ENCODE assay signal across 2 cellular contexts in the genomic region with DNA sequence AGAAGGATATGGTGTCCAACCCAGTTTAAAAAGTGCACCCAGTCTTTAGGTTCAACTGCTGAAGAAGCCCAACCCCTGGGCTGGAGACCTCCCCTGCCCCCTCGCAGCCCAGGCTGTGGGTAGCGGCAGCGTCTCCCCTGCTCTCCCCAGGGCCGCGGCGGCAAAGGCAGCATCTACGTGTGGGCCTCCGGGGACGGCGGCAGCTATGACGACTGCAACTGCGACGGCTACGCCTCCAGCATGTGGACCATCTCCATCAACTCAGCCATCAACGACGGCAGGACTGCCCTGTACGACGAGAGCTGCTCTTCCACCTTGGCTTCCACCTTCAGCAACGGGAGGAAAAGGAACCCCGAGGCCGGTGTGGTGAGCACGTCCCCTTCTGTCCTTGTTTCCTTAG.
TF ChIP-seq lines count a peak whose summit lies in the region.

No MANE protein-coding gene starts in this region.

TF ChIP-seq in HepG2, 621 proteins besides CTCF, POLR2A, EP300 and RAD21:
- TF ChIP-seq AGO1 (IDR thresholded peaks at IDR 0.05; ENCODE audit: low read depth, low read length, poor library complexity, severe bottlenecking) (peak; percentile 45), PRPF4 (IDR thresholded peaks at IDR 0.05; ENCODE audit: low read depth, low read length, poor library complexity, severe bottlenecking) (no peak), NR2F2 (IDR thresholded peaks at IDR 0.05; ENCODE audit: borderline replicate concordance, low read depth) (no peak), SNAPC5 (CRISPR knock-in tag; IDR thresholded peaks at IDR 0.05; ENCODE audit: borderline replicate concordance) (no peak), ZNF768 (CRISPR knock-in tag; IDR thresholded peaks at IDR 0.05) (peak; percentile 29; the same call in 1 of the 2 replicates), ZFX (CRISPR knock-in tag; IDR thresholded peaks at IDR 0.05; ENCODE audit: low read depth) (no peak), ZNF225 (CRISPR knock-in tag; IDR thresholded peaks at IDR 0.05) (peak; percentile 41; the same call in 1 of the 2 replicates), ZNF24 (IDR thresholded peaks at IDR 0.05) (no peak), SMAD1 (CRISPR knock-in tag; IDR thresholded peaks at IDR 0.05; ENCODE audit: borderline replicate concordance, low read depth) (no peak)
- TF ChIP-seq, protein P1, sequence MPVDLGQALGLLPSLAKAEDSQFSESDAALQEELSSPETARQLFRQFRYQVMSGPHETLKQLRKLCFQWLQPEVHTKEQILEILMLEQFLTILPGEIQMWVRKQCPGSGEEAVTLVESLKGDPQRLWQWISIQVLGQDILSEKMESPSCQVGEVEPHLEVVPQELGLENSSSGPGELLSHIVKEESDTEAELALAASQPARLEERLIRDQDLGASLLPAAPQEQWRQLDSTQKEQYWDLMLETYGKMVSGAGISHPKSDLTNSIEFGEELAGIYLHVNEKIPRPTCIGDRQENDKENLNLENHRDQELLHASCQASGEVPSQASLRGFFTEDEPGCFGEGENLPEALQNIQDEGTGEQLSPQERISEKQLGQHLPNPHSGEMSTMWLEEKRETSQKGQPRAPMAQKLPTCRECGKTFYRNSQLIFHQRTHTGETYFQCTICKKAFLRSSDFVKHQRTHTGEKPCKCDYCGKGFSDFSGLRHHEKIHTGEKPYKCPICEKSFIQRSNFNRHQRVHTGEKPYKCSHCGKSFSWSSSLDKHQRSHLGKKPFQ (CRISPR knock-in tag; IDR thresholded peaks at IDR 0.05; ENCODE audit: insufficient replicate concordance) = no peak
- TF ChIP-seq, protein P2, sequence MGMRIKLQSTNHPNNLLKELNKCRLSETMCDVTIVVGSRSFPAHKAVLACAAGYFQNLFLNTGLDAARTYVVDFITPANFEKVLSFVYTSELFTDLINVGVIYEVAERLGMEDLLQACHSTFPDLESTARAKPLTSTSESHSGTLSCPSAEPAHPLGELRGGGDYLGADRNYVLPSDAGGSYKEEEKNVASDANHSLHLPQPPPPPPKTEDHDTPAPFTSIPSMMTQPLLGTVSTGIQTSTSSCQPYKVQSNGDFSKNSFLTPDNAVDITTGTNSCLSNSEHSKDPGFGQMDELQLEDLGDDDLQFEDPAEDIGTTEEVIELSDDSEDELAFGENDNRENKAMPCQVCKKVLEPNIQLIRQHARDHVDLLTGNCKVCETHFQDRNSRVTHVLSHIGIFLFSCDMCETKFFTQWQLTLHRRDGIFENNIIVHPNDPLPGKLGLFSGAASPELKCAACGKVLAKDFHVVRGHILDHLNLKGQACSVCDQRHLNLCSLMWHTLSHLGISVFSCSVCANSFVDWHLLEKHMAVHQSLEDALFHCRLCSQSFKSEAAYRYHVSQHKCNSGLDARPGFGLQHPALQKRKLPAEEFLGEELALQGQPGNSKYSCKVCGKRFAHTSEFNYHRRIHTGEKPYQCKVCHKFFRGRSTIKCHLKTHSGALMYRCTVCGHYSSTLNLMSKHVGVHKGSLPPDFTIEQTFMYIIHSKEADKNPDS (CRISPR knock-in tag; IDR thresholded peaks at IDR 0.05) = no peak

TF ChIP-seq in K562, 482 proteins besides CTCF, POLR2A, EP300 and RAD21 (continues in another document):
- TF ChIP-seq RCOR1 (IDR thresholded peaks at IDR 0.05; ENCODE audit: borderline replicate concordance in 1 of 2, low read depth in 2 of 2, low read length in 2 of 2) (no peak), SMARCB1 (IDR thresholded peaks at IDR 0.05; ENCODE audit: insufficient read length, low read depth) (no peak), NR2C2 (CRISPR knock-in tag; IDR thresholded peaks at IDR 0.05) (no peak), NR2C2 (tag; IDR thresholded peaks at IDR 0.05) (no peak), CBFB (CRISPR knock-in tag; IDR thresholded peaks at IDR 0.05) (no peak), NONO (IDR thresholded peaks at IDR 0.05; ENCODE audit: low read depth in 2 of 2, low read length in 1 of 2) (no peak), ADNP (tag; IDR thresholded peaks at IDR 0.05) (no peak), SMARCE1 (IDR thresholded peaks at IDR 0.05) (no peak), GATAD2A (IDR thresholded peaks at IDR 0.05) (no peak), ZFPM2 (CRISPR knock-in tag; IDR thresholded peaks at IDR 0.05) (no peak), STAG1 (CRISPR knock-in tag; IDR thresholded peaks at IDR 0.05; ENCODE audit: borderline replicate concordance) (no peak), ZNF134 (CRISPR knock-in tag; conservative IDR thresholded peaks at IDR 0.05) (no peak), ZNF507 (tag; conservative IDR thresholded peaks at IDR 0.05) (no peak), ZNF318 (IDR thresholded peaks at IDR 0.05; ENCODE audit: borderline replicate concordance in 1 of 2, low read depth in 1 of 2) (no peak), CREB1 (IDR thresholded peaks at IDR 0.05) (peak; percentile 67), CREB1 (CRISPR knock-in tag; IDR thresholded peaks at IDR 0.05) (peak; percentile 50; the same call in 1 of the 2 replicates), ZNF146 (CRISPR knock-in tag; IDR thresholded peaks at IDR 0.05; ENCODE audit: unreplicated experiment) (no peak), ZNF253 (CRISPR knock-in tag; conservative IDR thresholded peaks at IDR 0.05) (no peak), C11orf30 (IDR thresholded peaks at IDR 0.05; ENCODE audit: low read depth) (no peak), GABPB1 (CRISPR knock-in tag; IDR thresholded peaks at IDR 0.05) (no peak), TRIM24 (IDR thresholded peaks at IDR 0.05) (no peak), ATF1 (CRISPR knock-in tag; IDR thresholded peaks at IDR 0.05) (peak; percentile 16; the same call in 1 of the 2 replicates), ATF1 (tag; IDR thresholded peaks at IDR 0.05) (peak; percentile 74), MAFG (tag; conservative IDR thresholded peaks at IDR 0.05) (no peak)
- TF ChIP-seq, protein P3, sequence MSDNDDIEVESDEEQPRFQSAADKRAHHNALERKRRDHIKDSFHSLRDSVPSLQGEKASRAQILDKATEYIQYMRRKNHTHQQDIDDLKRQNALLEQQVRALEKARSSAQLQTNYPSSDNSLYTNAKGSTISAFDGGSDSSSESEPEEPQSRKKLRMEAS (CRISPR knock-in tag; IDR thresholded peaks at IDR 0.05) = no peak
- TF ChIP-seq, protein P4, sequence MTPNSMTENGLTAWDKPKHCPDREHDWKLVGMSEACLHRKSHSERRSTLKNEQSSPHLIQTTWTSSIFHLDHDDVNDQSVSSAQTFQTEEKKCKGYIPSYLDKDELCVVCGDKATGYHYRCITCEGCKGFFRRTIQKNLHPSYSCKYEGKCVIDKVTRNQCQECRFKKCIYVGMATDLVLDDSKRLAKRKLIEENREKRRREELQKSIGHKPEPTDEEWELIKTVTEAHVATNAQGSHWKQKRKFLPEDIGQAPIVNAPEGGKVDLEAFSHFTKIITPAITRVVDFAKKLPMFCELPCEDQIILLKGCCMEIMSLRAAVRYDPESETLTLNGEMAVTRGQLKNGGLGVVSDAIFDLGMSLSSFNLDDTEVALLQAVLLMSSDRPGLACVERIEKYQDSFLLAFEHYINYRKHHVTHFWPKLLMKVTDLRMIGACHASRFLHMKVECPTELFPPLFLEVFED (CRISPR knock-in tag; conservative IDR thresholded peaks at IDR 0.05) = no peak
